In the genomic region with DNA sequence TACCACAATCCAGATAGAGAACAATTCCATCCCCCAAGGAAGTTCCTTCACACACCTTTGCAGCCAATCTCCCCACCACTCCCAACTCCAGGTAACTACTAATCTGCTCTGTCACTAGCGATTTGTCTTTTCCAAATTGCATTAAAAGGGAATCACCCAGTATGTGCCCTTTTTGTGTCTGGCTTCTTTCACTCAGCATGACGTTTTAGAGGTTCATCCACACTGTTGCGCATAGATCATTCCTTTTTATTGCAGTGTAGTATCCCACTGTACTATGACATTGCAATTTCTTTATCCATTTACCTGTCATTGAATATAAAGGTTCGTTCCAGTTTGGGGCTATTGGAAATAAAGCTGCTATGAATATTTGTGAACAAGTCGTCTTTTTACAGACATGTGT, we compare ENCODE assay signal across 19 cellular contexts. TPM values are rescaled to one million over a fixed set of nuclear protein-coding genes. Genes with fewer than 3 reads are reported as not detected.
A peak's percentile ranks its signal among the peaks of the same experiment; 100 is the strongest.
DNase-seq lines count a peak whose midpoint lies in the region; ATAC-seq, FAIRE-seq and TF ChIP-seq lines count a peak whose summit lies in the region.
"Had no signal": no experiment of that assay in that cellular context is flagged by ENCODE, and none has a peak within 500 bp of the region (broad histone marks: within the 10 kb centered on the region; RNA-seq: fewer than 3 reads in every experiment).

No MANE protein-coding gene starts in this region.

- POLR2A ChIA-PET in A549 (lab: Yijun Ruan, JAX) (no interaction called here), PC-3 (lab: Charles Lee; ENCODE audit: unreplicated experiment) (no interaction called here), T-cell (lab: Charles Lee) (no interaction called here)

- H3K36me3 Mint-ChIP-seq in T-cell: no peaks in the 10 kb centered on the region
- H3K36me3 Mint-ChIP-seq: CD8-positive, alpha-beta T cell had no signal

- H3K27ac ChIP-seq in A549 (no peak overlapping the region), gastroesophageal sphincter (peak overlapping the region; percentile 60 to 92 (median 85)), sigmoid colon (peak overlapping the region; percentile 92 to 98 (median 94)), uterus (peak overlapping the region; percentile 62 to 93), PC-3 (ENCODE audit: low read length) (no peak overlapping the region)
- H3K27ac ChIP-seq: BLaER1 treated with 17β-estradiol and CSF1 and Interleukin-3, amounts not matched to agents 10 nM and 100 nM had no signal

- 38% methylated on average over 5 of the region's 5 CpGs for WGBS in A549 (ENCODE audit: missing lambda C conversion rate)
- 33 to 42% methylated on average over 4 to 5 of the region's 5 CpGs for WGBS in gastroesophageal sphincter (ENCODE audit: low coverage in 1 of 2), 2 donors
- 78% methylated on average over 5 of the region's 5 CpGs for WGBS in sigmoid colon, 2 donors

- DNase-seq in A549 (ENCODE audit: low read depth in 1 of 2, low spot score in 1 of 2): no peak
- DNase-seq in sigmoid colon: no peak
- DNase-seq in uterus: no peak
- DNase-seq in EL: no peak
- no peak for DNase-seq in PC-3
- no peak for DNase-seq in T-cell
- DNase-seq: 8988T; Calu3; CD8-positive, alpha-beta T cell; DMS79 treated with DMSO at 0.1 percent for 48 hours; H9 had no signal

- H3K4me2 ChIP-seq in A549 (no peak overlapping the region), PC-3 (ENCODE audit: low read length) (no peak overlapping the region)
- H3K4me2 ChIP-seq: BLaER1 treated with 17β-estradiol and CSF1 and Interleukin-3, amounts not matched to agents 10 nM and 100 nM had no signal

- no peaks in the 10 kb centered on the region for H3K36me3 ChIP-seq in gastroesophageal sphincter
- H3K36me3 ChIP-seq in sigmoid colon: no peaks in the 10 kb centered on the region
- no peaks in the 10 kb centered on the region for H3K36me3 ChIP-seq in uterus
- H3K36me3 ChIP-seq in PC-3 (ENCODE audit: low read depth, low read length): no peaks in the 10 kb centered on the region

- no peaks in the 10 kb centered on the region for H4K20me1 ChIP-seq in PC-3 (ENCODE audit: low read length)
- H4K20me1 ChIP-seq: BLaER1 treated with 17β-estradiol and CSF1 and Interleukin-3, amounts not matched to agents 10 nM and 100 nM had no signal

- FAIRE-seq in A549 (lab: Jason Lieb, UNC): no peak
- FAIRE-seq: GM12878, GM19239, H1, HTR-8/SVneo had no signal

- no peak overlapping the region for H3K4me3 Mint-ChIP-seq in T-cell
- H3K4me3 Mint-ChIP-seq: B cell; CD8-positive, alpha-beta T cell; H9 had no signal

- H3K4me1 ChIP-seq in A549 (no peaks in the 10 kb centered on the region), gastroesophageal sphincter (peaks cover 13 to 90% (median 22%) of the 10 kb centered on the region in 3 donors), sigmoid colon (peaks cover 0 to 83% (median 74%) of the 10 kb centered on the region in 4 donors), uterus (peaks cover 4 to 5% of the 10 kb centered on the region in 2 donors), PC-3 (ENCODE audit: insufficient read depth, low read length) (no peaks in the 10 kb centered on the region)

- intact Hi-C loops in sigmoid colon (cut with DNase I): loop anchor here (5.0 kb wide), 1 partner anchor 39 kb away; no protein-coding TSS in a partner anchor
- intact Hi-C loops in uterus (cut with DNase I; ENCODE audit: low total_unique reads): no loop called here
- intact Hi-C loops in PC-3 (cut with micrococcal nuclease): no loop called here

- no peak for ATAC-seq in A549
- ATAC-seq in gastroesophageal sphincter: no peak
- ATAC-seq in PC-3: no peak
- ATAC-seq in T-cell (replicated peaks in 1 of 4): no peak
- ATAC-seq: CD8-positive, alpha-beta T cell; GM12878 had no signal

- H3K27ac Mint-ChIP-seq in T-cell: no peak overlapping the region
- H3K27ac Mint-ChIP-seq: B cell; CD8-positive, alpha-beta T cell; H9 had no signal

- no TSS peak for BruUV-seq in PC-3 (replicated peaks; lab: Mats Ljungman, UMichigan)

- no peaks in the 10 kb centered on the region for H3F3A ChIP-seq in PC-3 (ENCODE audit: low read length, unreplicated experiment)

- H3K4me3 ChIP-seq in A549 (no peak overlapping the region), gastroesophageal sphincter (no peak overlapping the region), sigmoid colon (no peak overlapping the region), uterus (no peak overlapping the region), PC-3 (ENCODE audit: low read length) (no peak overlapping the region)
- H3K4me3 ChIP-seq: BLaER1 treated with 17β-estradiol and CSF1 and Interleukin-3, amounts not matched to agents 10 nM and 100 nM; GM12878 had no signal

- no peaks in the 10 kb centered on the region for H3K9me2 ChIP-seq in PC-3 (replicated peaks; ENCODE audit: low read length)

- no peak overlapping the region for H2AFZ ChIP-seq in PC-3 (ENCODE audit: low read length)

- no peaks in the 10 kb centered on the region for H3K79me2 ChIP-seq in PC-3 (ENCODE audit: low read length)

- no peak overlapping the region for H3K9ac ChIP-seq in PC-3 (ENCODE audit: low read length)
- H3K9ac ChIP-seq: BLaER1 treated with 17β-estradiol and CSF1 and Interleukin-3, amounts not matched to agents 10 nM and 100 nM had no signal

- H3K4me1 Mint-ChIP-seq in T-cell: no peaks in the 10 kb centered on the region
- H3K4me1 Mint-ChIP-seq: B cell had no signal

- TF ChIP-seq EP300 in A549 (IDR thresholded peaks at IDR 0.05): no peak
- no peak for TF ChIP-seq EP300 in gastroesophageal sphincter (IDR thresholded peaks at IDR 0.05)
- TF ChIP-seq EP300 in sigmoid colon (IDR thresholded peaks at IDR 0.05): peak in 2 of 4 donors; percentile 50 to 53

- H3K27me3 Mint-ChIP-seq in T-cell: peaks cover 12 to 15% of the 10 kb centered on the region in 2 donors

- TF ChIP-seq CTCF in A549 (IDR thresholded peaks at IDR 0.05): no peak
- TF ChIP-seq CTCF in gastroesophageal sphincter (IDR thresholded peaks at IDR 0.05): no peak
- no peak for TF ChIP-seq CTCF in sigmoid colon (IDR thresholded peaks at IDR 0.05)
- no peak for TF ChIP-seq CTCF in uterus (IDR thresholded peaks at IDR 0.05)
- TF ChIP-seq CTCF in PC-3 (conservative IDR thresholded peaks at IDR 0.05; ENCODE audit: low read depth, low read length): no peak

- CTCF ChIA-PET in A549 (lab: Yijun Ruan, JAX) (interaction anchor here (1.1 to 3.5 kb wide), 5 partner anchors 16 to 186 kb away, joined by 3 to 13 read pairs (median 7); no protein-coding TSS in a partner anchor), PC-3 (lab: Charles Lee) (no interaction called here), T-cell (lab: Charles Lee) (no interaction called here)

- H3K27me3 ChIP-seq in gastroesophageal sphincter (no peaks in the 10 kb centered on the region), sigmoid colon (no peaks in the 10 kb centered on the region), uterus (no peaks in the 10 kb centered on the region), PC-3 (ENCODE audit: low read length) (peaks cover 90% of the 10 kb centered on the region)
- H3K27me3 ChIP-seq: BLaER1 treated with 17β-estradiol and CSF1 and Interleukin-3, amounts not matched to agents 10 nM and 100 nM had no signal

- H3K9me3 Mint-ChIP-seq in T-cell: no peaks in the 10 kb centered on the region
- H3K9me3 Mint-ChIP-seq: CD8-positive, alpha-beta T cell; H9 had no signal

- TF ChIP-seq RAD21 in A549 (conservative IDR thresholded peaks at IDR 0.05 in 1 of 2, IDR thresholded peaks at IDR 0.05 in 1 of 2): no peak

- H3K9me3 ChIP-seq in A549: peaks cover 7% of the 10 kb centered on the region; the same call in 1 of the 3 replicates
- H3K9me3 ChIP-seq in gastroesophageal sphincter: no peaks in the 10 kb centered on the region
- H3K9me3 ChIP-seq in sigmoid colon: no peaks in the 10 kb centered on the region
- no peaks in the 10 kb centered on the region for H3K9me3 ChIP-seq in uterus
- H3K9me3 ChIP-seq in PC-3 (ENCODE audit: low read length): no peaks in the 10 kb centered on the region

- TF ChIP-seq POLR2A in A549 (IDR thresholded peaks at IDR 0.05; ENCODE audit: low read length): no peak
- no peak for TF ChIP-seq POLR2A in gastroesophageal sphincter (IDR thresholded peaks at IDR 0.05)
- TF ChIP-seq POLR2A in sigmoid colon (IDR thresholded peaks at IDR 0.05): no peak
- TF ChIP-seq POLR2A in uterus (IDR thresholded peaks at IDR 0.05): no peak

TF ChIP-seq in A549, 52 proteins besides CTCF, POLR2A, EP300 and RAD21:
- TF ChIP-seq MAFK (IDR thresholded peaks at IDR 0.05; ENCODE audit: partially characterized antibody) (peak; percentile 18), RFX5 (IDR thresholded peaks at IDR 0.05) (no peak)
TF ChIP-seq in A549: peak in this region for 1.

RNA-seq across cellular contexts. Expression of gene TNS1, which starts 31.6 kb away (rescaled TPM):
- 4.9 and 9.5 TPM in 2 replicates for polyA plus RNA-seq in A549 (2011; rRNA removed)
- 1.6 and 2.9 TPM in 2 replicates for polyA plus RNA-seq in A549 (2012; cell fraction: cytosol; rRNA removed)
- polyA plus RNA-seq in A549 (2012; cell fraction: nucleus; rRNA removed): 7.3 and 9.9 TPM in 2 replicates
- polyA plus RNA-seq in A549 (2017; fragmentation: RNase III; extraction: RNeasy Plus Mini Kit Qiagen cat#74134 plus additional on column Dnase treatment): 7.7 to 11.4 TPM (median 10.6 TPM) in 3 replicates
- polyA minus RNA-seq in A549 (2011; rRNA and poly(A)+ RNA removed): 27.8 and 32.4 TPM in 2 replicates
- total RNA-seq in gastroesophageal sphincter: 1,000 to 10,000 TPM in 3 of 4 donors, 100 to 1,000 TPM in 1; 825 to 2,193 (median 1,462) TPM
- total RNA-seq in sigmoid colon: 1,000 to 10,000 TPM in 2 of 4 donors, 100 to 1,000 TPM in 2; 444 to 1,607 (median 968) TPM
- polyA plus RNA-seq in sigmoid colon: 10 to 100 TPM in 2 of 3 donors, 1 to 10 TPM in 1; 3.7 to 57.2 (median 13.8) TPM
- 1,000 to 10,000 TPM in 1 of 4 donors, 100 to 1,000 TPM in 3; 144 to 1,338 (median 313) TPM for total RNA-seq in uterus
- total RNA-seq in PC-3 (2014; rRNA removed): 1.0 and 1.5 TPM in 2 replicates
- total RNA-seq in T-cell: 1 to 10 TPM in 3 of 5 donors, under 1 TPM in 2; 0.28 to 2.1 (median 1.3) TPM
- total RNA-seq: CD8-positive, alpha-beta T cell; G401 had no signal

Comparison
In these comparisons a context has a peak if more than half of its experiments do, and no peak if none do; other contexts are left out.
1. H3K27ac ChIP-seq: peak in gastroesophageal sphincter (4 of 4), sigmoid colon (4 of 4) and uterus (2 of 2); none in A549 (0 of 2) and PC-3 (single experiment).
2. RNA of gene TNS1, which starts 31.6 kb away (total RNA-seq): 825 to 2,193 TPM in gastroesophageal sphincter, 444 to 1,607 TPM in sigmoid colon and 144 to 1,338 TPM in uterus; 1.0 to 1.5 TPM in PC-3 and 0.28 to 2.1 TPM in T-cell; every median in the first group is over 10 times any median in the second.